ENCODE assay signal across 9 cellular contexts in genomic region chr19:46426506-46427162, GRCh38. TPM values are rescaled to one million over a fixed set of nuclear protein-coding genes. Genes with fewer than 3 reads are reported as not detected.
DNase-seq lines count a peak whose midpoint lies in the region; ATAC-seq, FAIRE-seq and TF ChIP-seq lines count a peak whose summit lies in the region.
"Had no signal": no experiment of that assay in that cellular context is flagged by ENCODE, and none has a peak within 500 bp of the region (broad histone marks: within the 10 kb centered on the region; RNA-seq: fewer than 3 reads in every experiment).

No MANE protein-coding gene starts in this region.

- H3K4me1 ChIP-seq in OCI-LY7 (ENCODE audit: insufficient read depth, low read length, poor library complexity, severe bottlenecking) (peaks cover 70% of the 10 kb centered on the region), keratinocyte (ENCODE audit: control insufficient read depth, extremely low read depth, insufficient read depth, low read length) (peaks cover 11% of the 10 kb centered on the region), smooth muscle cell (ENCODE audit: low read depth) (peaks cover 4% of the 10 kb centered on the region)

- DNase-seq in GM18507 (ENCODE audit: extremely low spot score, insufficient read length, low read depth) (peak; percentile 52), OCI-LY7 (ENCODE audit: low spot score) (peak; percentile 80), caudate nucleus (lab: John Stamatoyannopoulos, UW) (peak in 59 of 61 donors; percentile 26 to 87 (median 63)), keratinocyte (ENCODE audit: low read depth, low spot score) (no peak), smooth muscle cell (lab: John Stamatoyannopoulos, UW; ENCODE audit: unreplicated experiment) (peak; percentile 56)

- H4K20me1 ChIP-seq in OCI-LY7 (ENCODE audit: insufficient read depth, low read length): no peaks in the 10 kb centered on the region
- no peaks in the 10 kb centered on the region for H4K20me1 ChIP-seq in keratinocyte (ENCODE audit: control insufficient read depth, extremely low read depth, insufficient read depth, low read length)
- H4K20me1 ChIP-seq in smooth muscle cell (ENCODE audit: low read depth): no peaks in the 10 kb centered on the region

- H3K79me2 ChIP-seq in OCI-LY7 (ENCODE audit: insufficient read depth, low read depth, low read length) (no peaks in the 10 kb centered on the region), keratinocyte (ENCODE audit: control insufficient read depth, insufficient read depth, low read length) (no peaks in the 10 kb centered on the region), smooth muscle cell (ENCODE audit: low read depth) (no peaks in the 10 kb centered on the region)

- ATAC-seq in HG03432 (IDR thresholded peaks at IDR 0.05; ENCODE audit: unreplicated experiment) (no peak), GM21390 (IDR thresholded peaks at IDR 0.05; ENCODE audit: unreplicated experiment) (no peak)

- H3K9me3 ChIP-seq in OCI-LY7 (ENCODE audit: low read length) (no peaks in the 10 kb centered on the region), keratinocyte (ENCODE audit: control insufficient read depth, low read depth, low read length) (no peaks in the 10 kb centered on the region), smooth muscle cell (replicated peaks; ENCODE audit: low read depth) (no peaks in the 10 kb centered on the region)

- intact Hi-C loops in OCI-LY7 (cut with micrococcal nuclease; ENCODE audit: unreplicated experiment): no loop called here

- H3K27ac ChIP-seq in 22Rv1 (peak overlapping the region; percentile 54), OCI-LY7 (ENCODE audit: low read depth, low read length, poor library complexity, severe bottlenecking) (no peak overlapping the region), caudate nucleus (ENCODE audit: low read depth, low read length) (peak overlapping the region; percentile 40), keratinocyte (ENCODE audit: control insufficient read depth, insufficient read depth, low read length) (no peak overlapping the region), smooth muscle cell (ENCODE audit: low read depth) (peak overlapping the region; percentile 48)

- H3K4me3 ChIP-seq in OCI-LY7 (ENCODE audit: low read depth, low read length, poor library complexity, severe bottlenecking) (peak overlapping the region; percentile 64), keratinocyte (ENCODE audit: control insufficient read depth in 2 of 3, extremely low read depth in 1 of 3, insufficient read depth in 2 of 3, low read depth in 1 of 3, low read length in 3 of 3) (peak overlapping the region; percentile 26 to 67 (median 27)), smooth muscle cell (peak overlapping the region; percentile 49)

- POLR2A ChIA-PET in OCI-LY7 (lab: Charles Lee): interaction anchor here (1.1 kb wide), 1 partner anchor 12 kb away, joined by 3 read pairs; no protein-coding TSS in a partner anchor

- H3K27me3 ChIP-seq in keratinocyte (ENCODE audit: control insufficient read depth, extremely low read depth, insufficient read depth, low read length): peaks cover 28% of the 10 kb centered on the region
- peaks cover 19% of the 10 kb centered on the region for H3K27me3 ChIP-seq in smooth muscle cell (ENCODE audit: low read depth)

- CTCF ChIA-PET in OCI-LY7 (lab: Charles Lee; ENCODE audit: unreplicated experiment): no interaction called here

- H3K9ac ChIP-seq in keratinocyte (ENCODE audit: control insufficient read depth, extremely low read depth, insufficient read depth, low read length) (no peak overlapping the region), smooth muscle cell (ENCODE audit: low read depth) (peak overlapping the region; percentile 40)

- H2AFZ ChIP-seq in OCI-LY7 (ENCODE audit: low read length): peak overlapping the region; percentile 79
- H2AFZ ChIP-seq in keratinocyte (ENCODE audit: control insufficient read depth, low read length): peak overlapping the region; percentile 75
- peak overlapping the region; percentile 93 for H2AFZ ChIP-seq in smooth muscle cell (ENCODE audit: low read depth)

- dilution Hi-C loops in keratinocyte (cut with MboI; ENCODE audit: extremely low pct_ligation_motif_present, low sequenced_read_pairs): no loop called here

- no peaks in the 10 kb centered on the region for H3F3A ChIP-seq in smooth muscle cell (ENCODE audit: low read depth)

- H3K36me3 ChIP-seq in OCI-LY7 (ENCODE audit: insufficient read depth, low read length): no peaks in the 10 kb centered on the region
- H3K36me3 ChIP-seq in keratinocyte (ENCODE audit: control insufficient read depth in 2 of 2, extremely low read depth in 1 of 2, insufficient read depth in 2 of 2, low read length in 2 of 2): no peaks in the 10 kb centered on the region
- H3K36me3 ChIP-seq in smooth muscle cell (ENCODE audit: low read depth): no peaks in the 10 kb centered on the region

- TF ChIP-seq CTCF in 22Rv1 (IDR thresholded peaks at IDR 0.05): no peak
- no peak for TF ChIP-seq CTCF in OCI-LY7 (conservative IDR thresholded peaks at IDR 0.05; ENCODE audit: low read length)
- no peak for TF ChIP-seq CTCF in keratinocyte (optimal IDR thresholded peaks at IDR 0.05 in 1 of 3, IDR thresholded peaks at IDR 0.05 in 1 of 3, conservative IDR thresholded peaks at IDR 0.05 in 1 of 3; ENCODE audit: extremely low read depth in 1 of 3, insufficient read depth in 2 of 3, low read length in 3 of 3)
- no peak for TF ChIP-seq CTCF in smooth muscle cell (IDR thresholded peaks at IDR 0.05; ENCODE audit: borderline replicate concordance, insufficient read depth, poor library complexity, severe bottlenecking)

- H3K9me2 ChIP-seq in OCI-LY7 (ENCODE audit: insufficient read depth, low read length): no peaks in the 10 kb centered on the region

- no peaks in the 10 kb centered on the region for H3K9me1 ChIP-seq in keratinocyte (ENCODE audit: control insufficient read depth, extremely low read depth, insufficient read depth, low read length)

- peak overlapping the region; percentile 70 for H3K4me2 ChIP-seq in OCI-LY7 (ENCODE audit: low read length)
- peak overlapping the region; percentile 80 for H3K4me2 ChIP-seq in keratinocyte (ENCODE audit: control insufficient read depth, extremely low read depth, insufficient read depth, low read depth, low read length)
- peak overlapping the region; percentile 88 for H3K4me2 ChIP-seq in smooth muscle cell

- 9% methylated on average over 32 of the region's 32 CpGs for WGBS in smooth muscle cell (ENCODE audit: low lambda C conversion rate)

- no TSS peak for BruUV-seq in OCI-LY7 (replicated peaks; lab: Mats Ljungman, UMichigan)

- no peak for FAIRE-seq in GM18507 (lab: Jason Lieb, UNC)
- no peak for FAIRE-seq in keratinocyte (lab: Jason Lieb, UNC)

RNA-seq across cellular contexts. Expression of gene PNMA8C, which starts 2.1 kb away (rescaled TPM):
- 1.0 and 1.5 TPM in 2 replicates for total RNA-seq in OCI-LY7 (2014; rRNA removed; shearing (Covaris generic))
- total RNA-seq in OCI-LY7 (2022): 4.3 and 4.9 TPM in 2 replicates
- not detected in 3 replicates for polyA plus RNA-seq in keratinocyte
- polyA plus RNA-seq in keratinocyte (2011; ENCODE audit: low read depth): not detected
- polyA plus RNA-seq in keratinocyte (2011; cell fraction: cytosol; rRNA removed): not detected in 2 replicates
- not detected in 2 replicates for polyA plus RNA-seq in keratinocyte (2011; cell fraction: nucleus; rRNA removed)
- not detected in 2 replicates for polyA plus RNA-seq in keratinocyte (2012; ENCODE audit: low replicate concordance)
- polyA minus RNA-seq in keratinocyte: not detected in 3 replicates
- polyA minus RNA-seq in keratinocyte (2011; cell fraction: cytosol; rRNA and poly(A)+ RNA removed): not detected
- polyA minus RNA-seq in keratinocyte (2011; cell fraction: nucleus; rRNA and poly(A)+ RNA removed): not detected in 2 replicates
- total RNA-seq in smooth muscle cell: not detected in 2 replicates
- not detected in 2 replicates for polyA plus RNA-seq in smooth muscle cell
- total RNA-seq: glomerular endothelial cell had no signal

RNA-seq across cellular contexts. Expression of gene CCDC8, which starts 13.3 kb away (rescaled TPM):
- total RNA-seq in OCI-LY7 (2014; rRNA removed; shearing (Covaris generic)): 0.09 TPM in 1 of 2 replicates, not detected in the other
- total RNA-seq in OCI-LY7 (2022) (0.10 TPM in 1 of 2 replicates, not detected in the other), smooth muscle cell (17.9 and 19.4 TPM in 2 replicates)
- polyA plus RNA-seq in keratinocyte (5.2 to 5.6 TPM (median 5.4 TPM) in 3 replicates), smooth muscle cell (44.5 and 53.9 TPM in 2 replicates)
- 0.45 TPM for polyA plus RNA-seq in keratinocyte (2011; ENCODE audit: low read depth)
- 2.6 and 4.2 TPM in 2 replicates for polyA plus RNA-seq in keratinocyte (2011; cell fraction: cytosol; rRNA removed)
- polyA plus RNA-seq in keratinocyte (2011; cell fraction: nucleus; rRNA removed): 4.1 and 5.1 TPM in 2 replicates
- polyA plus RNA-seq in keratinocyte (2012; ENCODE audit: low replicate concordance): 0.56 and 8.7 TPM in 2 replicates
- 2.8 to 5.1 TPM (median 3.6 TPM) in 3 replicates for polyA minus RNA-seq in keratinocyte
- 5.8 TPM for polyA minus RNA-seq in keratinocyte (2011; cell fraction: cytosol; rRNA and poly(A)+ RNA removed)
- polyA minus RNA-seq in keratinocyte (2011; cell fraction: nucleus; rRNA and poly(A)+ RNA removed): 2.2 and 2.7 TPM in 2 replicates

RNA-seq across cellular contexts. Expression of gene PNMA8A, which starts 44.7 kb away (rescaled TPM):
- not detected in 2 replicates for total RNA-seq in OCI-LY7 (2014; rRNA removed; shearing (Covaris generic))
- total RNA-seq in OCI-LY7 (2022): not detected in 2 replicates
- polyA plus RNA-seq in keratinocyte: 0.16 to 0.28 TPM (median 0.24 TPM) in 3 replicates
- polyA plus RNA-seq in keratinocyte (2011; ENCODE audit: low read depth): 0.84 TPM
- 0.21 TPM in 2 replicates for polyA plus RNA-seq in keratinocyte (2011; cell fraction: cytosol; rRNA removed)
- 0.23 and 0.24 TPM in 2 replicates for polyA plus RNA-seq in keratinocyte (2011; cell fraction: nucleus; rRNA removed)
- 0.19 and 1.0 TPM in 2 replicates for polyA plus RNA-seq in keratinocyte (2012; ENCODE audit: low replicate concordance)
- 0.38 to 1.4 TPM in 2 of 3 replicates, not detected in the other for polyA minus RNA-seq in keratinocyte
- polyA minus RNA-seq in keratinocyte (2011; cell fraction: cytosol; rRNA and poly(A)+ RNA removed): not detected
- not detected in 2 replicates for polyA minus RNA-seq in keratinocyte (2011; cell fraction: nucleus; rRNA and poly(A)+ RNA removed)
- 6.5 and 16.4 TPM in 2 replicates for total RNA-seq in smooth muscle cell
- polyA plus RNA-seq in smooth muscle cell: 3.6 and 5.9 TPM in 2 replicates

Comparison
In these comparisons a context has a peak if more than half of its experiments do, and no peak if none do; other contexts are left out.
1. H3K27ac ChIP-seq: peak in 22Rv1 (single experiment), caudate nucleus (single experiment) and smooth muscle cell (single experiment); none in OCI-LY7 (single experiment) and keratinocyte (single experiment).
2. RNA of gene CCDC8, which starts 13.3 kb away (total RNA-seq): 17.9 to 19.4 TPM in smooth muscle cell; 0.09 to 0.10 TPM in OCI-LY7; every median in the first group is over 10 times any median in the second.
3. Peak in every context shown above with its lines, with median percentiles within 50 percentile points of each other: H2AFZ ChIP-seq, H3K4me2 ChIP-seq and H3K4me3 ChIP-seq.